8 cellular contexts compared by ENCODE assay signal in genomic region chr10:52232561-52233350, GRCh38.
DNase-seq lines count a peak whose midpoint lies in the region; ATAC-seq and TF ChIP-seq lines count a peak whose summit lies in the region.

No MANE protein-coding gene starts in this region.

- DNase-seq in RWPE1 (ENCODE audit: low spot score) = no peak
- DNase-seq in heart right ventricle = no peak
- DNase-seq in upper lobe of left lung = peak; percentile 1 to 51
- no peak for DNase-seq in mesendoderm
- DNase-seq in hippocampal formation (lab: John Stamatoyannopoulos, UW) = no peak
- no peak for DNase-seq in GF-D8 (lab: John Stamatoyannopoulos, UW)

- POLR2A ChIA-PET in RWPE1 (lab: Yijun Ruan, JAX; ENCODE audit: low non-redundant PET) = no interaction called here

- TF ChIP-seq CTCF in RWPE1 (conservative IDR thresholded peaks at IDR 0.05; ENCODE audit: low read depth) = no peak
- no peak for TF ChIP-seq CTCF in heart right ventricle (IDR thresholded peaks at IDR 0.05)
- no peak for TF ChIP-seq CTCF in upper lobe of left lung (IDR thresholded peaks at IDR 0.05)

- no peak overlapping the region for H2BK5ac ChIP-seq in mesendoderm (ENCODE audit: low read length)

- H4K5ac ChIP-seq in mesendoderm (ENCODE audit: low read length) = no peak overlapping the region

- H3K27me3 ChIP-seq in heart right ventricle (no peaks in the 10 kb centered on the region), upper lobe of left lung (no peaks in the 10 kb centered on the region), mesendoderm (ENCODE audit: insufficient read depth, low read length, poor library complexity) (no peaks in the 10 kb centered on the region)

- H3K4me3 ChIP-seq in heart right ventricle (peak overlapping the region in 7 of 10 donors; percentile 10 to 41 (median 33)), upper lobe of left lung (peak overlapping the region in 3 of 4 donors; percentile 23 to 38 (median 35)), mesendoderm (ENCODE audit: low read length) (no peak overlapping the region)

- H2AK5ac ChIP-seq in mesendoderm (ENCODE audit: low read length) = no peak overlapping the region

- CTCF ChIA-PET in RWPE1 (lab: Yijun Ruan, JAX) = interaction anchor here (0.5 to 0.6 kb wide), 2 partner anchors 335 to 829 kb away, joined by 3 to 5 read pairs; no protein-coding TSS in a partner anchor

- no peak overlapping the region for H3K23ac ChIP-seq in mesendoderm (ENCODE audit: low read length)

- H2BK15ac ChIP-seq in mesendoderm (replicated peaks; ENCODE audit: low read depth) = no peak overlapping the region

- intact Hi-C loops in heart right ventricle (cut with DNase I) = no loop called here

- no peaks in the 10 kb centered on the region for H3K79me2 ChIP-seq in mesendoderm (ENCODE audit: control insufficient read depth, insufficient read depth, low read length)

- H3K36me3 ChIP-seq in heart right ventricle = no peaks in the 10 kb centered on the region
- no peaks in the 10 kb centered on the region for H3K36me3 ChIP-seq in upper lobe of left lung
- H3K36me3 ChIP-seq in mesendoderm (ENCODE audit: control insufficient read depth, insufficient read depth, low read length) = no peaks in the 10 kb centered on the region

- TF ChIP-seq EP300 in upper lobe of left lung (IDR thresholded peaks at IDR 0.05) = no peak

- no peak overlapping the region for H4K8ac ChIP-seq in mesendoderm (ENCODE audit: low read depth, low read length)

- peak; percentile 99 for ATAC-seq in GM18907 (IDR thresholded peaks at IDR 0.05; ENCODE audit: unreplicated experiment)
- peak; percentile 92 for ATAC-seq in HG02840 (IDR thresholded peaks at IDR 0.05; ENCODE audit: low FRiP score, unreplicated experiment)
- ATAC-seq in heart right ventricle = peak in 3 of 8 donors; percentile 38 to 58 (median 50)
- ATAC-seq in upper lobe of left lung (ENCODE audit: low FRiP score in 2 of 2) = peak; percentile 70 to 72

- no peaks in the 10 kb centered on the region for H3K79me1 ChIP-seq in mesendoderm (ENCODE audit: low read length)

- no peaks in the 10 kb centered on the region for H3K9me3 ChIP-seq in heart right ventricle
- H3K9me3 ChIP-seq in upper lobe of left lung = no peaks in the 10 kb centered on the region

- no peak overlapping the region for H3K4ac ChIP-seq in mesendoderm (ENCODE audit: low read depth, low read length)

- H3K27ac ChIP-seq in RWPE1 (peak overlapping the region; percentile 59), heart right ventricle (no peak overlapping the region), upper lobe of left lung (peak overlapping the region in 1 of 4 donors; percentile 64), mesendoderm (ENCODE audit: low read depth, low read length) (no peak overlapping the region)

- WGBS in heart right ventricle, 2 donors = 36 to 46% methylated on average over 4 of the region's 4 CpGs
- WGBS in upper lobe of left lung, 2 donors = 31 to 34% methylated on average over 3 to 4 of the region's 4 CpGs
- no CpG with 5 or more reads among the region's 4 CpGs for WGBS in mesendoderm (ENCODE audit: extremely low coverage, insufficient coverage, low lambda C conversion rate)

- no peak for TF ChIP-seq POLR2A in upper lobe of left lung (IDR thresholded peaks at IDR 0.05)

- H3K56ac ChIP-seq in mesendoderm (ENCODE audit: low read length) = no peak overlapping the region

- H3K9ac ChIP-seq in mesendoderm (ENCODE audit: low read length) = no peak overlapping the region

- no peak overlapping the region for H3K18ac ChIP-seq in mesendoderm (ENCODE audit: low read length)

- no peak overlapping the region for H3K4me2 ChIP-seq in mesendoderm (ENCODE audit: low read length)

- peaks cover 0 to 9% (median 5%) of the 10 kb centered on the region in 9 donors for H3K4me1 ChIP-seq in heart right ventricle
- peaks cover 0 to 7% (median 4%) of the 10 kb centered on the region in 4 donors for H3K4me1 ChIP-seq in upper lobe of left lung
- H3K4me1 ChIP-seq in mesendoderm (ENCODE audit: control insufficient read depth, low read depth, low read length) = no peaks in the 10 kb centered on the region

- H2BK120ac ChIP-seq in mesendoderm (ENCODE audit: low read depth, low read length) = no peak overlapping the region

Comparison
In these comparisons a context has a peak if more than half of its experiments do, and no peak if none do; other contexts are left out.
1. DNase-seq: peak in upper lobe of left lung (2 of 2); none in RWPE1 (single experiment), heart right ventricle (0 of 2), mesendoderm (single experiment), hippocampal formation (0 of 2) and GF-D8 (single experiment).